14 cellular contexts compared by ENCODE assay signal in the genomic region with DNA sequence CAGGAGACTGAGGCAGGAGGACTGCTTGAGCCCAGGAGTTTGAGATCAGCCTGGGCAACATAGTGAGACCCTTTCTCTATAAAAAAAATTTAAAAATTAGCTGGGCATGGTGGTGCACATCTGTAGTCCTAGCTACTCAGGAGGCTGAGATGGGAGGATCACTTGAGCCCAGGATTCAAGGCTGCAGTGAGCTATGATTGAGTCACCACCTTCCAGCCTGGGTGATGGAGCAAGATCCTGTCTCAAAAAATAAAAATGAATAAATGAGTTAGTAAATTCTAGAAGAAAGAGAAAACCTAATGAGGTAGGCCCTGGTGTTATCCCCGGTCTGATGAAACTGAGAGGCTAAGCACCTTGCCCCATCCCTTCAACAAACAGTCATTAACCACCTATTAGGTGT. TPM values are rescaled to one million over a fixed set of nuclear protein-coding genes. Genes with fewer than 3 reads are reported as not detected.
"Had no signal": no experiment of that assay in that cellular context is flagged by ENCODE, and none has a peak within 500 bp of the region (broad histone marks: within the 10 kb centered on the region; RNA-seq: fewer than 3 reads in every experiment).

No MANE protein-coding gene starts in this region.

RNA-seq across cellular contexts. Expression of gene PDZD9, which starts 1.1 kb away (rescaled TPM):
- total RNA-seq: activated B cell treated with CpG ODN at 0.5 μM for 24 hours; activated CD4-positive, alpha-beta memory T cell treated with anti-CD3 and anti-CD28 coated beads for 36 hours; activated naive CD4-positive, alpha-beta T cell treated with anti-CD3 and anti-CD28 coated beads for 36 hours; activated naive CD4-positive, alpha-beta T cell treated with anti-CD3 and anti-CD28 coated beads, Interleukin-2, amount 50 U/mL, for 72 hours; activated T-cell treated with anti-CD3 and anti-CD28 coated beads, Interleukin-2, amount 50 U/mL, for 4 hours; activated T-helper 1 cell treated with anti-CD3 and anti-CD28 coated beads, Interleukin-12 subunit alpha, Interleukin-12 subunit beta, Interleukin-2, Interleukin-4 antibody, amounts not matched to agents 30 ng/mL and 10 ng/mL and 1 ng/mL, durations not matched to agents 14 hours and 24 hours and 36 hours; astrocyte; body of pancreas; breast epithelium; RPMI7951; SK-MEL-5; T-cell; T-helper 17 cell had no signal
- polyA plus RNA-seq: adrenal gland had no signal
